In genomic region chr17:75524971-75525805, GRCh38 we compare ENCODE assay signal across 8 cellular contexts. TPM values are rescaled to one million over a fixed set of nuclear protein-coding genes. Genes with fewer than 3 reads are reported as not detected.
DNase-seq lines count a peak whose midpoint lies in the region; TF ChIP-seq lines count a peak whose summit lies in the region.

Gene LLGL2, plus strand, starts transcription at chr17:75525697. Its CDS starts 17,730 bp downstream, at chr17:75543427.

- H3K36me3 ChIP-seq in GM23248 (ENCODE audit: low read depth) (no peaks in the 10 kb centered on the region), MM.1S (replicated peaks; ENCODE audit: insufficient read depth, low read length) (no peaks in the 10 kb centered on the region)

- intact Hi-C loops in posterior vena cava (cut with DNase I): loop anchor here in 1 of 2 donors (5.0 kb wide), 1 partner anchor 203 kb away; no protein-coding TSS in a partner anchor

- peak within 1 kb of the TSS; percentile 38; the same call in 1 of the 2 replicates for H2AFZ ChIP-seq in GM23248
- H2AFZ ChIP-seq in MM.1S (ENCODE audit: low read length): peak within 1 kb of the TSS; percentile 100

- peak; percentile 73 for DNase-seq in DMS79 (lab: John Stamatoyannopoulos, UW)
- peak; percentile 48 for DNase-seq in GM23248
- DNase-seq in MM.1S: peak; percentile 93
- DNase-seq in SK-MEL-5 (ENCODE audit: low read depth, low spot score): peak; percentile 87
- DNase-seq in activated naive CD4-positive, alpha-beta T cell (lab: John Stamatoyannopoulos, UW): peak; percentile 28 to 86 (median 60)
- peak; percentile 56 for DNase-seq in glutamatergic neuron
- DNase-seq in posterior vena cava (ENCODE audit: low spot score): peak; percentile 89
- DNase-seq in ureter (ENCODE audit: low spot score): peak; percentile 81

- H3K27me3 ChIP-seq in GM23248 (replicated peaks; ENCODE audit: insufficient read depth) (peaks cover 19% of the 10 kb centered on the region; the same call in 1 of the 2 replicates), MM.1S (replicated peaks; ENCODE audit: insufficient read depth, low read length) (no peaks in the 10 kb centered on the region)

- H3K4me2 ChIP-seq in GM23248 (ENCODE audit: unreplicated experiment): peak within 1 kb of the TSS; percentile 69
- H3K4me2 ChIP-seq in MM.1S (ENCODE audit: low read depth, low read length): peak within 1 kb of the TSS; percentile 83

- 2 to 4% methylated on average over 27 to 53 of the region's 108 CpGs for WGBS in GM23248 (ENCODE audit: low coverage in 1 of 2, low lambda C conversion rate in 2 of 2, missing lambda C conversion rate in 2 of 2), 2 experiments

- peak within 1 kb of the TSS; percentile 60 for H3K4me3 ChIP-seq in GM23248
- H3K4me3 ChIP-seq in MM.1S (ENCODE audit: low read length): peak within 1 kb of the TSS; percentile 96

- H3K9ac ChIP-seq in GM23248: no peak within 1 kb of the TSS
- H3K9ac ChIP-seq in MM.1S (ENCODE audit: low read length): peak within 1 kb of the TSS; percentile 85

- no peaks in the 10 kb centered on the region for H3K9me2 ChIP-seq in GM23248 (ENCODE audit: insufficient read depth)
- no peaks in the 10 kb centered on the region for H3K9me2 ChIP-seq in MM.1S (replicated peaks; ENCODE audit: insufficient read depth, low read length)

- no peaks in the 10 kb centered on the region for H3K4me1 Mint-ChIP-seq in glutamatergic neuron (ENCODE audit: low read depth, unreplicated experiment)

- no peak within 1 kb of the TSS for H3K27ac Mint-ChIP-seq in glutamatergic neuron (ENCODE audit: unreplicated experiment)

- H3K27me3 Mint-ChIP-seq in glutamatergic neuron (ENCODE audit: unreplicated experiment): peaks cover 3% of the 10 kb centered on the region

- no peaks in the 10 kb centered on the region for H3K9me3 Mint-ChIP-seq in glutamatergic neuron (ENCODE audit: unreplicated experiment)

- peak; percentile 48 for TF ChIP-seq CTCF in MM.1S (IDR thresholded peaks at IDR 0.05; ENCODE audit: low read length)
- TF ChIP-seq CTCF in glutamatergic neuron (IDR thresholded peaks at IDR 0.05; ENCODE audit: partially characterized antibody, unreplicated experiment): no peak

- in situ Hi-C loops in GM23248 (cut with MboI): no loop called here
- in situ Hi-C loops in SK-MEL-5 (cut with HindIII; ENCODE audit: low pct_unique_long_range_greater_than_20kb, low sequenced_read_pairs): no loop called here

- H3K9me3 ChIP-seq in GM23248 (ENCODE audit: low read depth) (no peaks in the 10 kb centered on the region), MM.1S (replicated peaks; ENCODE audit: insufficient read depth, low read length) (no peaks in the 10 kb centered on the region)

- H4K20me1 ChIP-seq in GM23248 (ENCODE audit: insufficient read depth): no peaks in the 10 kb centered on the region
- H4K20me1 ChIP-seq in MM.1S (ENCODE audit: insufficient read depth, low read length): no peaks in the 10 kb centered on the region

- no peak within 1 kb of the TSS for H3K27ac ChIP-seq in GM23248
- peak within 1 kb of the TSS; percentile 51 for H3K27ac ChIP-seq in MM.1S (ENCODE audit: low read length)

- H3K36me3 Mint-ChIP-seq in glutamatergic neuron (ENCODE audit: unreplicated experiment): no peaks in the 10 kb centered on the region

- H3K4me3 Mint-ChIP-seq in glutamatergic neuron (ENCODE audit: unreplicated experiment): peak within 1 kb of the TSS; percentile 63

- H3K4me1 ChIP-seq in GM23248 (ENCODE audit: insufficient read depth) (no peaks in the 10 kb centered on the region), MM.1S (ENCODE audit: low read length) (peaks cover 11% of the 10 kb centered on the region)

- H3F3A ChIP-seq in GM23248 (ENCODE audit: insufficient read depth) (no peaks in the 10 kb centered on the region), MM.1S (ENCODE audit: insufficient read depth, low read length) (0 out of 2 replicates have a peak, but pooled peaks cover 3% of the 10 kb centered on the region)

- H3K79me2 ChIP-seq in GM23248 (ENCODE audit: insufficient read depth) (no peaks in the 10 kb centered on the region), MM.1S (ENCODE audit: low read length) (no peaks in the 10 kb centered on the region)

RNA-seq across cellular contexts. Expression of gene LLGL2, which starts in this region (rescaled TPM):
- not detected in 2 replicates for total RNA-seq in GM23248 (2014; rRNA removed; shearing (Covaris generic))
- polyA plus RNA-seq in GM23248 (2016; fragmentation: Nextera tagmentation; extraction: Ambion mirVana): not detected in 2 replicates
- 6.6 and 9.8 TPM in 2 replicates for total RNA-seq in SK-MEL-5 (2014; rRNA removed; shearing (Covaris generic))
- polyA plus RNA-seq in SK-MEL-5 (2015; cell fraction: cytosol; rRNA removed): 9.6 and 11.1 TPM in 2 replicates
- 17.1 and 19.4 TPM in 2 replicates for polyA plus RNA-seq in SK-MEL-5 (2015; cell fraction: nucleus; rRNA removed)
- total RNA-seq in glutamatergic neuron (ENCODE audit: unreplicated experiment) (4.8 TPM), posterior vena cava (1 to 10 TPM; 6.4 to 6.8 TPM), ureter (94.0 TPM)

Comparison
In these comparisons a context has a peak if more than half of its experiments do, and no peak if none do; other contexts are left out.
1. Peak in DNase-seq, H3K4me3 ChIP-seq and H3K4me2 ChIP-seq in GM23248; RNA of the gene not detected or under 1 TPM.